ENCODE assay signal across 9 cellular contexts in genomic region chrX:149503446-149503845, GRCh38. TPM values are rescaled to one million over a fixed set of nuclear protein-coding genes. Genes with fewer than 3 reads are reported as not detected.
DNase-seq lines count a peak whose midpoint lies in the region; ATAC-seq, FAIRE-seq and TF ChIP-seq lines count a peak whose summit lies in the region.
"Not testable (repeated sequence)": the region's sequence is repeated elsewhere in the genome, so short reads cannot be mapped to it uniquely, and the experiment has no call there.
"Had no signal": no experiment of that assay in that cellular context is flagged by ENCODE, and none has a peak within 500 bp of the region (broad histone marks: within the 10 kb centered on the region; RNA-seq: fewer than 3 reads in every experiment).

No MANE protein-coding gene starts in this region.

- H3K4me3 ChIP-seq in Karpas-422 (ENCODE audit: low read length): peak overlapping the region; percentile 73; the same call in 1 of the 2 replicates
- H3K4me3 ChIP-seq in fibroblast of mammary gland (ENCODE audit: control insufficient read depth, low read depth, low read length); pancreas; uterus: not testable (repeated sequence)

- peak; percentile 92 for DNase-seq in Karpas-422
- DNase-seq in SKM-1 (lab: John Stamatoyannopoulos, UW; ENCODE audit: unreplicated experiment): peak; percentile 7
- DNase-seq in activated T-helper 2 cell treated with anti-CD3 and anti-CD28 coated beads, Interferon-gamma antibody, Interleukin-2, Interleukin-4, amounts not matched to agents 10 μg/mL and 5 μg/mL and 100 μg/mL, durations not matched to agents 14 hours and 24 hours and 36 hours (ENCODE audit: low spot score): peak; percentile 69
- peak; percentile 66 for DNase-seq in fibroblast of mammary gland (ENCODE audit: low read depth)
- peak in 1 of 6 donors; percentile 13 for DNase-seq in pancreas
- DNase-seq in uterus: peak; percentile 25 to 37

- H2AFZ ChIP-seq in Karpas-422 (ENCODE audit: low read length): not testable (repeated sequence)

- peak overlapping the region; percentile 33 for H3K27ac Mint-ChIP-seq in activated T-helper 2 cell treated with anti-CD3 and anti-CD28 coated beads, Interferon-gamma antibody, Interleukin-2, Interleukin-4, amounts not matched to agents 10 μg/mL and 5 μg/mL and 100 μg/mL, durations not matched to agents 14 hours and 24 hours and 36 hours

- H3K79me2 ChIP-seq in Karpas-422 (ENCODE audit: low read length): peaks cover 30% of the 10 kb centered on the region

- TF ChIP-seq POLR2A in GM18505 (IDR thresholded peaks at IDR 0.05; ENCODE audit: borderline replicate concordance, extremely low read depth, insufficient read depth, insufficient read length); uterus (IDR thresholded peaks at IDR 0.05): not testable (repeated sequence)

- H3K36me3 ChIP-seq in Karpas-422 (ENCODE audit: insufficient read depth, low read length): peaks cover 17% of the 10 kb centered on the region
- H3K36me3 ChIP-seq in pancreas, uterus: not testable (repeated sequence)

- H3K9me3 Mint-ChIP-seq in activated T-helper 2 cell treated with anti-CD3 and anti-CD28 coated beads, Interferon-gamma antibody, Interleukin-2, Interleukin-4, amounts not matched to agents 10 μg/mL and 5 μg/mL and 100 μg/mL, durations not matched to agents 14 hours and 24 hours and 36 hours: not testable (repeated sequence)

- not testable (repeated sequence) for TF ChIP-seq CTCF in fibroblast of mammary gland (conservative IDR thresholded peaks at IDR 0.05; ENCODE audit: control insufficient read depth, insufficient read depth, low read depth, low read length); pancreas (IDR thresholded peaks at IDR 0.05); uterus (IDR thresholded peaks at IDR 0.05)

- H3K27me3 Mint-ChIP-seq in activated T-helper 2 cell treated with anti-CD3 and anti-CD28 coated beads, Interferon-gamma antibody, Interleukin-2, Interleukin-4, amounts not matched to agents 10 μg/mL and 5 μg/mL and 100 μg/mL, durations not matched to agents 14 hours and 24 hours and 36 hours (ENCODE audit: low read depth): not testable (repeated sequence)

- peak overlapping the region; percentile 89 for H3K27ac ChIP-seq in Karpas-422 (ENCODE audit: low read length)
- H3K27ac ChIP-seq in pancreas, uterus: not testable (repeated sequence)

- FAIRE-seq in pancreas (lab: Jason Lieb, UNC): peak; percentile 81

- 50 to 65% methylated on average over 5 to 6 of the region's 10 CpGs for WGBS in pancreas, 2 donors

- not testable (repeated sequence) for H3K27me3 ChIP-seq in Karpas-422 (ENCODE audit: low read length); pancreas; uterus

- ATAC-seq in GM18505 (IDR thresholded peaks at IDR 0.05; ENCODE audit: unreplicated experiment): peak; percentile 73
- peak; percentile 73 for ATAC-seq in HG02610 (IDR thresholded peaks at IDR 0.05; ENCODE audit: unreplicated experiment)
- peak in 3 of 4 donors; percentile 43 to 75 (median 53) for ATAC-seq in pancreas

- peaks cover 62% of the 10 kb centered on the region for H3K4me1 ChIP-seq in Karpas-422 (ENCODE audit: low read length)
- not testable (repeated sequence) for H3K4me1 ChIP-seq in pancreas, uterus

- not testable (repeated sequence) for H3K9me3 ChIP-seq in Karpas-422 (ENCODE audit: low read length); pancreas; uterus

- H3K36me3 Mint-ChIP-seq in activated T-helper 2 cell treated with anti-CD3 and anti-CD28 coated beads, Interferon-gamma antibody, Interleukin-2, Interleukin-4, amounts not matched to agents 10 μg/mL and 5 μg/mL and 100 μg/mL, durations not matched to agents 14 hours and 24 hours and 36 hours (ENCODE audit: low read depth): peaks cover 19% of the 10 kb centered on the region

- peak overlapping the region; percentile 68 for H3K4me2 ChIP-seq in Karpas-422 (ENCODE audit: low read depth, low read length, poor library complexity, severe bottlenecking)

- H3K9ac ChIP-seq in Karpas-422 (ENCODE audit: low read length): peak overlapping the region; percentile 77

- peaks cover 11% of the 10 kb centered on the region; the same call in 1 of the 2 replicates for H4K20me1 ChIP-seq in Karpas-422 (ENCODE audit: insufficient read depth, low read depth, low read length)

- H3K4me1 Mint-ChIP-seq in activated T-helper 2 cell treated with anti-CD3 and anti-CD28 coated beads, Interferon-gamma antibody, Interleukin-2, Interleukin-4, amounts not matched to agents 10 μg/mL and 5 μg/mL and 100 μg/mL, durations not matched to agents 14 hours and 24 hours and 36 hours (ENCODE audit: low read depth): peaks cover 34% of the 10 kb centered on the region

- intact Hi-C loops in activated T-helper 2 cell treated with anti-CD3 and anti-CD28 coated beads, Interferon-gamma antibody, Interleukin-2, Interleukin-4, amounts not matched to agents 10 μg/mL and 5 μg/mL and 100 μg/mL, durations not matched to agents 14 hours and 24 hours and 36 hours (cut with micrococcal nuclease): loop anchor here (10.0 kb wide), 2 partner anchors 861 to 1589 kb away; partner anchors contain the start of genes FMR1 and MAMLD1
- intact Hi-C loops in pancreas (cut with DNase I); uterus (cut with DNase I; ENCODE audit: low total_unique reads): not testable (repeated sequence)

- H3K9me2 ChIP-seq in Karpas-422 (replicated peaks; ENCODE audit: insufficient read depth, low read length): not testable (repeated sequence)

- H3K4me3 Mint-ChIP-seq in activated T-helper 2 cell treated with anti-CD3 and anti-CD28 coated beads, Interferon-gamma antibody, Interleukin-2, Interleukin-4, amounts not matched to agents 10 μg/mL and 5 μg/mL and 100 μg/mL, durations not matched to agents 14 hours and 24 hours and 36 hours (ENCODE audit: low read depth): peak overlapping the region; percentile 94

RNA-seq across cellular contexts. Expression of gene IDS, which starts 1.7 kb away (rescaled TPM):
- total RNA-seq in Karpas-422 (2014; rRNA removed; shearing (Covaris generic); ENCODE audit: low replicate concordance): 134 and 263 TPM in 2 replicates
- total RNA-seq in activated T-helper 2 cell treated with anti-CD3 and anti-CD28 coated beads, Interferon-gamma antibody, Interleukin-2, Interleukin-4, amounts not matched to agents 10 μg/mL and 5 μg/mL and 100 μg/mL, durations not matched to agents 14 hours and 24 hours and 36 hours: 40.4 and 43.7 TPM in 2 replicates
- total RNA-seq in pancreas (10 to 100 TPM; 15.7 to 36.6 (median 25.5) TPM), uterus (100 to 1,000 TPM in 2 of 4 donors, 10 to 100 TPM in 2; 42.7 to 117 (median 83.7) TPM)
- 10 to 100 TPM; 16.6 to 50.2 TPM for polyA plus RNA-seq in pancreas

RNA-seq across cellular contexts. Expression of gene EOLA1, which starts 37.4 kb away (rescaled TPM):
- total RNA-seq in Karpas-422 (2014; rRNA removed; shearing (Covaris generic); ENCODE audit: low replicate concordance): 11.6 and 12.5 TPM in 2 replicates
- 25.2 and 28.9 TPM in 2 replicates for total RNA-seq in activated T-helper 2 cell treated with anti-CD3 and anti-CD28 coated beads, Interferon-gamma antibody, Interleukin-2, Interleukin-4, amounts not matched to agents 10 μg/mL and 5 μg/mL and 100 μg/mL, durations not matched to agents 14 hours and 24 hours and 36 hours
- total RNA-seq in pancreas (10 to 100 TPM; 11.0 to 13.9 (median 11.6) TPM), uterus (10 to 100 TPM in 3 of 4 donors, 1 to 10 TPM in 1; 9.1 to 23.6 (median 13.6) TPM)
- 10 to 100 TPM; 11.6 to 19.1 TPM for polyA plus RNA-seq in pancreas

RNA-seq across cellular contexts. Expression of gene HSFX3, which starts 46.3 kb away (rescaled TPM):
- not detected in 2 replicates for total RNA-seq in Karpas-422 (2014; rRNA removed; shearing (Covaris generic); ENCODE audit: low replicate concordance)
- total RNA-seq in activated T-helper 2 cell treated with anti-CD3 and anti-CD28 coated beads, Interferon-gamma antibody, Interleukin-2, Interleukin-4, amounts not matched to agents 10 μg/mL and 5 μg/mL and 100 μg/mL, durations not matched to agents 14 hours and 24 hours and 36 hours: 0.27 TPM in 1 of 2 replicates, not detected in the other
- not detected for total RNA-seq in pancreas
- polyA plus RNA-seq in pancreas: not detected
- total RNA-seq in uterus: not detected
- total RNA-seq: T-helper 1 cell treated with Interleukin-12 subunit alpha and Interleukin-12 subunit beta and Interleukin-4 antibody, amounts not matched to agents 30 ng/mL and 1 ng/mL, for 36 hours had no signal
